Comparison of ENCODE assay signal across 9 cellular contexts in genomic region chr10:133261726-133262325, GRCh38. TPM values are rescaled to one million over a fixed set of nuclear protein-coding genes. Genes with fewer than 3 reads are reported as not detected.
A peak's percentile ranks its signal among the peaks of the same experiment; 100 is the strongest.
DNase-seq lines count a peak whose midpoint lies in the region; ATAC-seq and TF ChIP-seq lines count a peak whose summit lies in the region.
"Had no signal": no experiment of that assay in that cellular context is flagged by ENCODE, and none has a peak within 500 bp of the region (broad histone marks: within the 10 kb centered on the region; RNA-seq: fewer than 3 reads in every experiment).

No MANE protein-coding gene starts in this region.

- peak; percentile 51 for ATAC-seq in GM21423 (IDR thresholded peaks at IDR 0.05; ENCODE audit: unreplicated experiment)
- peak; percentile 71 for ATAC-seq in omental fat pad (ENCODE audit: low FRiP score)

- H3F3A ChIP-seq in SK-N-SH (replicated peaks; ENCODE audit: insufficient read depth), result peaks cover 6% of the 10 kb centered on the region

- H2AFZ ChIP-seq in SK-N-SH (ENCODE audit: low read depth), result peak overlapping the region; percentile 78

- WGBS in HUES64, result under 1% methylated on average over 78 of the region's 79 CpGs
- 0% methylated on average over 5 of the region's 79 CpGs for WGBS in SK-N-SH (ENCODE audit: low lambda C conversion rate)
- WGBS in thymus, result 2% methylated on average over 79 of the region's 79 CpGs

- DNase-seq in DMS53 treated with DMSO at 0.1 percent for 48 hours (lab: John Stamatoyannopoulos, UW; ENCODE audit: unreplicated experiment) (peak; percentile 53), SK-N-SH (peak; percentile 98), globus pallidus (ENCODE audit: low spot score) (peak; percentile 76), omental fat pad (ENCODE audit: low spot score) (peak; percentile 67)
- peak; percentile 90 for DNase-seq in activated naive CD4-positive, alpha-beta T cell treated with anti-CD3 and anti-CD28 coated beads, Interleukin-2, amount 10 ng/mL, durations not matched to agents 7 days and 5 days

- peaks cover 18% of the 10 kb centered on the region for H3K27me3 Mint-ChIP-seq in activated naive CD4-positive, alpha-beta T cell treated with anti-CD3 and anti-CD28 coated beads, Interleukin-2, amount 10 ng/mL, durations not matched to agents 7 days and 5 days

- TF ChIP-seq CTCF in SK-N-SH (IDR thresholded peaks at IDR 0.05) (no peak), omental fat pad (IDR thresholded peaks at IDR 0.05) (no peak)

- H3K4me1 Mint-ChIP-seq in activated naive CD4-positive, alpha-beta T cell treated with anti-CD3 and anti-CD28 coated beads, Interleukin-2, amount 10 ng/mL, durations not matched to agents 7 days and 5 days, result peaks cover 84% of the 10 kb centered on the region

- TF ChIP-seq EP300 in SK-N-SH (IDR thresholded peaks at IDR 0.05; ENCODE audit: borderline replicate concordance in 1 of 2, low read depth in 1 of 2, low read length in 1 of 2), result no peak

- H3K4me3 ChIP-seq in HUES64 (ENCODE audit: low read length) (peak overlapping the region; percentile 62), SK-N-SH (ENCODE audit: low read depth in 2 of 2, low read length in 1 of 2) (peak overlapping the region; percentile 47 to 60), thymus (ENCODE audit: low read length) (peak overlapping the region; percentile 85)

- CTCF ChIA-PET in SK-N-SH (lab: Yijun Ruan, JAX), result interaction anchor here (0.9 to 1.0 kb wide), 2 partner anchors 46 to 57 kb away, joined by 3 read pairs; no protein-coding TSS in a partner anchor
- CTCF ChIA-PET in activated naive CD4-positive, alpha-beta T cell treated with anti-CD3 and anti-CD28 coated beads, Interleukin-2, amount 10 ng/mL, durations not matched to agents 7 days and 5 days (lab: Charles Lee), result no interaction called here

- no peak for TF ChIP-seq RAD21 in SK-N-SH (IDR thresholded peaks at IDR 0.05; ENCODE audit: low read length)

- H3K4me3 Mint-ChIP-seq in activated naive CD4-positive, alpha-beta T cell treated with anti-CD3 and anti-CD28 coated beads, Interleukin-2, amount 10 ng/mL, durations not matched to agents 7 days and 5 days, result peak overlapping the region; percentile 77

- no peaks in the 10 kb centered on the region for H4K20me1 ChIP-seq in SK-N-SH (ENCODE audit: insufficient read depth)

- H3K9me3 ChIP-seq in HUES64 (ENCODE audit: insufficient read depth, low read depth, low read length) (no peaks in the 10 kb centered on the region), SK-N-SH (no peaks in the 10 kb centered on the region), thymus (ENCODE audit: control insufficient read depth) (no peaks in the 10 kb centered on the region)

- peaks cover 19% of the 10 kb centered on the region for H3K27me3 ChIP-seq in HUES64 (ENCODE audit: insufficient read depth, low read length)
- no peaks in the 10 kb centered on the region for H3K27me3 ChIP-seq in SK-N-SH (ENCODE audit: insufficient read depth)
- H3K27me3 ChIP-seq in thymus (ENCODE audit: control insufficient read depth, insufficient read depth), result no peaks in the 10 kb centered on the region

- H3K27ac Mint-ChIP-seq in activated naive CD4-positive, alpha-beta T cell treated with anti-CD3 and anti-CD28 coated beads, Interleukin-2, amount 10 ng/mL, durations not matched to agents 7 days and 5 days, result peak overlapping the region; percentile 67

- no peaks in the 10 kb centered on the region for H3K9me2 ChIP-seq in SK-N-SH

- H3K4me2 ChIP-seq in SK-N-SH, result peak overlapping the region; percentile 85

- no peaks in the 10 kb centered on the region for H3K79me2 ChIP-seq in SK-N-SH (ENCODE audit: insufficient read depth)

- peaks cover 24% of the 10 kb centered on the region for H3K36me3 Mint-ChIP-seq in activated naive CD4-positive, alpha-beta T cell treated with anti-CD3 and anti-CD28 coated beads, Interleukin-2, amount 10 ng/mL, durations not matched to agents 7 days and 5 days

- H3K9me3 Mint-ChIP-seq in activated naive CD4-positive, alpha-beta T cell treated with anti-CD3 and anti-CD28 coated beads, Interleukin-2, amount 10 ng/mL, durations not matched to agents 7 days and 5 days, result no peaks in the 10 kb centered on the region

- POLR2A ChIA-PET in SK-N-SH (lab: Yijun Ruan, JAX), result no interaction called here

- H3K27ac ChIP-seq in HUES64 (ENCODE audit: low read depth, low read length) (no peak overlapping the region), SK-N-SH (ENCODE audit: low read depth in 2 of 2, low read length in 1 of 2) (peak overlapping the region; percentile 22 to 76; a peak in 3 of 4 replicates), thymus (ENCODE audit: low read depth) (peak overlapping the region; percentile 81)

- H3K36me3 ChIP-seq in HUES64 (ENCODE audit: insufficient read depth, low read length) (no peaks in the 10 kb centered on the region), SK-N-SH (replicated peaks in 1 of 2; ENCODE audit: control insufficient read depth in 1 of 2, insufficient read depth in 2 of 2, low read length in 1 of 2) (no peaks in the 10 kb centered on the region), thymus (ENCODE audit: control insufficient read depth, insufficient read depth) (no peaks in the 10 kb centered on the region)

- H3K4me1 ChIP-seq in HUES64 (ENCODE audit: insufficient read depth, low read length) (peaks cover 13% of the 10 kb centered on the region; the same call in 1 of the 2 replicates), SK-N-SH (ENCODE audit: control insufficient read depth in 1 of 2, insufficient read depth in 2 of 2, low read depth in 1 of 2, low read length in 1 of 2) (peaks cover 16 to 17% of the 10 kb centered on the region in 2 experiments; a peak in 3 of 4 replicates), thymus (ENCODE audit: control insufficient read depth, insufficient read depth, low read length) (peaks cover 26% of the 10 kb centered on the region)

- H3K9ac ChIP-seq in HUES64 (ENCODE audit: low read depth, low read length) (peak overlapping the region; percentile 47), SK-N-SH (peak overlapping the region; percentile 66)

TF ChIP-seq in SK-N-SH, 30 proteins besides CTCF, POLR2A, EP300 and RAD21:
- TF ChIP-seq GABPA (IDR thresholded peaks at IDR 0.05; ENCODE audit: low read depth) (peak; percentile 63), FOXJ3 (CRISPR knock-in tag; IDR thresholded peaks at IDR 0.05) (no peak), POLR2AphosphoS5 (IDR thresholded peaks at IDR 0.05; ENCODE audit: low read depth, low read length) (peak; percentile 47; the same call in 1 of the 2 replicates), SMC3 (IDR thresholded peaks at IDR 0.05; ENCODE audit: low read depth, low read length) (no peak)

RNA-seq across cellular contexts. Expression of gene ADAM8, which starts 14.8 kb away (rescaled TPM):
- 0.90 TPM for polyA plus RNA-seq in HUES64 (2013, experiment 1 of 2)
- polyA plus RNA-seq in HUES64 (2013, experiment 2 of 2), result 1.1 TPM
- polyA plus RNA-seq in SK-N-SH (2012; rRNA removed) (1.6 and 1.7 TPM in 2 replicates), thymus (19.2 TPM)
- polyA plus RNA-seq in SK-N-SH (2012; cell fraction: cytosol; rRNA removed), result 0.33 and 0.42 TPM in 2 replicates
- 13.7 and 16.4 TPM in 2 replicates for polyA plus RNA-seq in SK-N-SH (2012; cell fraction: nucleus; rRNA removed)
- 10 to 100 TPM in 2 of 4 donors, 1 to 10 TPM in 2; 3.9 to 53.9 (median 8.4) TPM for total RNA-seq in omental fat pad

RNA-seq across cellular contexts. Expression of gene VENTX, which starts 24.2 kb away (rescaled TPM):
- 4.0 TPM for polyA plus RNA-seq in HUES64 (2013, experiment 1 of 2)
- 4.4 TPM for polyA plus RNA-seq in HUES64 (2013, experiment 2 of 2)
- polyA plus RNA-seq in SK-N-SH (2012; rRNA removed), result not detected in 2 replicates
- not detected in 2 replicates for polyA plus RNA-seq in SK-N-SH (2012; cell fraction: cytosol; rRNA removed)
- not detected in 2 replicates for polyA plus RNA-seq in SK-N-SH (2012; cell fraction: nucleus; rRNA removed)
- total RNA-seq in omental fat pad, result 1 to 10 TPM in 2 of 4 donors, under 1 TPM in 2; 0.32 to 6.0 (median 2.4) TPM
- 1.5 TPM for polyA plus RNA-seq in thymus
- total RNA-seq: renal cortical epithelial cell had no signal

RNA-seq across cellular contexts. Expression of gene UTF1, which starts 31.8 kb away (rescaled TPM):
- 9.1 TPM for polyA plus RNA-seq in HUES64 (2013, experiment 1 of 2)
- polyA plus RNA-seq in HUES64 (2013, experiment 2 of 2), result 10.8 TPM
- polyA plus RNA-seq in SK-N-SH (2012; rRNA removed) (not detected in 2 replicates), thymus (0.02 TPM)
- not detected in 2 replicates for polyA plus RNA-seq in SK-N-SH (2012; cell fraction: cytosol; rRNA removed)
- polyA plus RNA-seq in SK-N-SH (2012; cell fraction: nucleus; rRNA removed), result not detected in 2 replicates
- not detected for total RNA-seq in omental fat pad
- total RNA-seq: renal cortical epithelial cell had no signal

RNA-seq across cellular contexts. Expression of gene TUBGCP2, which starts 46.8 kb away (rescaled TPM):
- 40.0 TPM for polyA plus RNA-seq in HUES64 (2013, experiment 1 of 2)
- polyA plus RNA-seq in HUES64 (2013, experiment 2 of 2), result 39.0 TPM
- polyA plus RNA-seq in SK-N-SH (2012; rRNA removed), result 47.4 and 49.1 TPM in 2 replicates
- 21.2 and 31.5 TPM in 2 replicates for polyA plus RNA-seq in SK-N-SH (2012; cell fraction: cytosol; rRNA removed)
- polyA plus RNA-seq in SK-N-SH (2012; cell fraction: nucleus; rRNA removed), result 99.3 and 109 TPM in 2 replicates
- total RNA-seq in omental fat pad, result 10 to 100 TPM; 29.0 to 44.5 (median 36.3) TPM
- polyA plus RNA-seq in thymus, result 164 TPM

RNA-seq across cellular contexts. Expression of gene ZNF511, which starts 46.9 kb away (rescaled TPM):
- polyA plus RNA-seq in HUES64 (2013, experiment 1 of 2), result 45.1 TPM
- polyA plus RNA-seq in HUES64 (2013, experiment 2 of 2), result 35.7 TPM
- polyA plus RNA-seq in SK-N-SH (2012; rRNA removed) (43.5 and 62.3 TPM in 2 replicates), thymus (39.1 TPM)
- 33.7 and 40.0 TPM in 2 replicates for polyA plus RNA-seq in SK-N-SH (2012; cell fraction: cytosol; rRNA removed)
- polyA plus RNA-seq in SK-N-SH (2012; cell fraction: nucleus; rRNA removed), result 41.9 and 53.5 TPM in 2 replicates
- total RNA-seq in omental fat pad, result 10 to 100 TPM; 19.3 to 40.2 (median 23.3) TPM
